In genomic region chr7:32472015-32472414, GRCh38 we compare ENCODE assay signal across 2 cellular contexts.
TF ChIP-seq lines count a peak whose summit lies in the region.

No MANE protein-coding gene starts in this region.

TF ChIP-seq in K562, 482 proteins besides CTCF, POLR2A, EP300 and RAD21:
- TF ChIP-seq ZNF699 (CRISPR knock-in tag; IDR thresholded peaks at IDR 0.05; ENCODE audit: insufficient replicate concordance): no peak
- no peak for TF ChIP-seq HDAC6 (IDR thresholded peaks at IDR 0.05; ENCODE audit: low read depth, low read length)
- no peak for TF ChIP-seq CHCHD3 (CRISPR knock-in tag; IDR thresholded peaks at IDR 0.05)
- no peak for TF ChIP-seq TAF15 (IDR thresholded peaks at IDR 0.05; ENCODE audit: low read depth, low read length)
- TF ChIP-seq CREM (IDR thresholded peaks at IDR 0.05; ENCODE audit: low read depth): peak; percentile 94
- TF ChIP-seq JUNB (CRISPR knock-in tag; conservative IDR thresholded peaks at IDR 0.05): no peak
- TF ChIP-seq ZNF589 (CRISPR knock-in tag; IDR thresholded peaks at IDR 0.05; ENCODE audit: low read depth): no peak
- TF ChIP-seq MCM7 (IDR thresholded peaks at IDR 0.05): no peak
- no peak for TF ChIP-seq SRSF9 (IDR thresholded peaks at IDR 0.05; ENCODE audit: borderline replicate concordance, low read depth, low read length)
- no peak for TF ChIP-seq HBP1 (CRISPR knock-in tag; IDR thresholded peaks at IDR 0.05)
- no peak for TF ChIP-seq ELK1 (CRISPR knock-in tag; IDR thresholded peaks at IDR 0.05)
- TF ChIP-seq PHF8 (IDR thresholded peaks at IDR 0.05; ENCODE audit: borderline replicate concordance, low read length): no peak
- peak; percentile 50; the same call in 1 of the 2 replicates for TF ChIP-seq ATF1 (CRISPR knock-in tag; IDR thresholded peaks at IDR 0.05)
- TF ChIP-seq ATF1 (tag; IDR thresholded peaks at IDR 0.05): peak; percentile 42; the same call in 1 of the 2 replicates
- TF ChIP-seq ID3 (CRISPR knock-in tag; IDR thresholded peaks at IDR 0.05): no peak
- TF ChIP-seq ID3 (tag; IDR thresholded peaks at IDR 0.05): no peak
- no peak for TF ChIP-seq MEF2A (IDR thresholded peaks at IDR 0.05; ENCODE audit: control insufficient read depth, low read depth, low read length)
- TF ChIP-seq ETS1 (conservative IDR thresholded peaks at IDR 0.05; ENCODE audit: control insufficient read depth, low read depth, low read length): no peak
- no peak for TF ChIP-seq ELF1 (tag; IDR thresholded peaks at IDR 0.05)
- TF ChIP-seq CREB1 (IDR thresholded peaks at IDR 0.05): peak; percentile 84
- TF ChIP-seq CREB1 (CRISPR knock-in tag; IDR thresholded peaks at IDR 0.05): no peak
- 0 out of 2 replicates have a peak, but pooled peaks have one; percentile 49 for TF ChIP-seq MTA1 (IDR thresholded peaks at IDR 0.05; ENCODE audit: borderline replicate concordance)
- TF ChIP-seq CREBBP (IDR thresholded peaks at IDR 0.05; ENCODE audit: low read depth, low read length): no peak
- no peak for TF ChIP-seq U2AF1 (optimal IDR thresholded peaks at IDR 0.05; ENCODE audit: low read depth, low read length)
- no peak for TF ChIP-seq ZNF282 (CRISPR knock-in tag; IDR thresholded peaks at IDR 0.05)
- no peak for TF ChIP-seq ZFP30 (CRISPR knock-in tag; IDR thresholded peaks at IDR 0.05; ENCODE audit: borderline replicate concordance)
- TF ChIP-seq MAFF (IDR thresholded peaks at IDR 0.05; ENCODE audit: low read length): no peak

TF ChIP-seq in H1, 55 proteins besides CTCF, POLR2A, EP300 and RAD21:
- no peak for TF ChIP-seq HDAC2 (IDR thresholded peaks at IDR 0.05; ENCODE audit: borderline replicate concordance in 1 of 2, low read depth in 2 of 2, low read length in 2 of 2)
- TF ChIP-seq CTBP2 (IDR thresholded peaks at IDR 0.05; ENCODE audit: borderline replicate concordance, insufficient read depth, insufficient read length, low read length): no peak
- TF ChIP-seq TAF7 (optimal IDR thresholded peaks at IDR 0.05; ENCODE audit: borderline replicate concordance, low read depth, low read length): no peak
- TF ChIP-seq NRF1 (IDR thresholded peaks at IDR 0.05; ENCODE audit: low read depth, low read length): no peak
- TF ChIP-seq SP4 (IDR thresholded peaks at IDR 0.05; ENCODE audit: low read length): no peak
- TF ChIP-seq ASH2L (IDR thresholded peaks at IDR 0.05; ENCODE audit: low read length): no peak
- no peak for TF ChIP-seq POU5F1 (IDR thresholded peaks at IDR 0.05; ENCODE audit: low read depth, low read length)
- no peak for TF ChIP-seq CREB1 (IDR thresholded peaks at IDR 0.05)
- no peak for TF ChIP-seq KDM1A (IDR thresholded peaks at IDR 0.05; ENCODE audit: borderline replicate concordance, low read length)
- no peak for TF ChIP-seq MAFK (IDR thresholded peaks at IDR 0.05; ENCODE audit: low read depth, low read length)
- TF ChIP-seq CHD7 (IDR thresholded peaks at IDR 0.05; ENCODE audit: insufficient replicate concordance, low read length): no peak
- TF ChIP-seq POLR2AphosphoS5 (IDR thresholded peaks at IDR 0.05; ENCODE audit: low read depth, low read length): no peak
